In genomic region chr12:131721548-131721947, GRCh38 we compare ENCODE assay signal across 16 cellular contexts.
"Had no signal": no experiment of that assay in that cellular context is flagged by ENCODE, and none has a peak within 500 bp of the region (broad histone marks: within the 10 kb centered on the region; RNA-seq: fewer than 3 reads in every experiment).

No MANE protein-coding gene starts in this region.

- H3K27me3 ChIP-seq: colonic mucosa, esophagus muscularis mucosa, hepatocyte, tibial artery had no signal

- DNase-seq: activated CD4-positive, alpha-beta T cell treated with anti-CD3 and anti-CD28 coated beads, Interleukin-2, amount 50 U/mL, for 1 hour; activated gamma-delta T cell; activated T-cell treated with anti-CD3 and anti-CD28 coated beads, Interleukin-2, amount 50 U/mL, for 24 hours; colonic mucosa; kidney; left ventricle myocardium inferior; natural killer cell; posterior cingulate gyrus; retina; stimulated activated CD4-positive, alpha-beta T cell treated with anti-CD3 and anti-CD28 coated beads, Interleukin-2, amount 100 ng/mL, for 48 hours; stimulated activated naive CD4-positive, alpha-beta T cell; tibial artery had no signal

- H3K4me3 Mint-ChIP-seq: activated T-cell treated with anti-CD3 and anti-CD28 coated beads, Interleukin-2, amount 50 U/mL, for 24 hours; memory B cell; natural killer cell had no signal

- H3K27ac Mint-ChIP-seq: memory B cell, natural killer cell had no signal

- ATAC-seq: natural killer cell had no signal

- H3K27ac ChIP-seq: colonic mucosa, esophagus muscularis mucosa, hepatocyte, left ventricle myocardium inferior, tibial artery had no signal

- H3K27me3 Mint-ChIP-seq: activated T-cell treated with anti-CD3 and anti-CD28 coated beads, Interleukin-2, amount 50 U/mL, for 24 hours; memory B cell had no signal

- H3K4me3 ChIP-seq: colonic mucosa, esophagus muscularis mucosa, hepatocyte, left ventricle myocardium inferior, tibial artery had no signal

- H3K4me1 Mint-ChIP-seq: memory B cell had no signal

- H3K9me3 ChIP-seq: colonic mucosa, esophagus muscularis mucosa, left ventricle myocardium inferior, tibial artery had no signal

- FAIRE-seq: kidney, urothelium cell line had no signal

- H3K4me1 ChIP-seq: colonic mucosa, tibial artery had no signal

- H3K9me3 Mint-ChIP-seq: activated T-cell treated with anti-CD3 and anti-CD28 coated beads, Interleukin-2, amount 50 U/mL, for 24 hours; memory B cell; natural killer cell had no signal
